ENCODE assay signal across 28 cellular contexts in the genomic region with DNA sequence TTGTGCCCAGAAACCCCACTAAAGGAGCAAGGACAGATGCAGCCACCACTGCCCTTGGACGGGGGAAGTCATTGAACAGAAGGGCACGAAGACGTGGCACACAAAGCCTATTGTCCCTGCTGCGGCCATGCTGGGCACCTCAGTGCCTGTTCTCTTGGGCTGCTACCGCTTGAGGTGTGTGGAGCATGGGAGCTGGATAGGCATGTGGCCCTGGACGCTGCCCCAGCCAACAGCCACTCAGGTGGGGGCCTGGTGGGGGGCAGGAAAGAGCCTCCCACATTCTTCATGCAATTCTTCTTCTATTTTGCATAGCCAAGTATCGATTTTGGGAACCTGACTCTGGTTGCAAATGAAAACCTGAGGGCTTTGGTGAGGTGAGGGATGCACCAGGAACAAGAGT.
"Had no signal": no experiment of that assay in that cellular context is flagged by ENCODE, and none has a peak within 500 bp of the region (broad histone marks: within the 10 kb centered on the region; RNA-seq: fewer than 3 reads in every experiment).

No MANE protein-coding gene starts in this region.

- DNase-seq: naive thymus-derived CD4-positive, alpha-beta T cell; natural killer cell; ovary; posterior cingulate gyrus; psoas muscle; right cardiac atrium; spleen; stimulated activated CD4-positive, alpha-beta T cell treated with anti-CD3 and anti-CD28 coated beads, Interleukin-12 subunit alpha, Interleukin-12 subunit beta, amount 100 ng/mL, for 4 hours; stimulated activated CD4-positive, alpha-beta T cell treated with anti-CD3 and anti-CD28 coated beads, Interleukin-1b, Interleukin-23, amount 100 ng/mL, for 48 hours; stimulated activated CD4-positive, alpha-beta T cell treated with anti-CD3 and anti-CD28 coated beads, Interleukin-4, amount 100 ng/mL, for 1 hour; stimulated activated CD4-positive, alpha-beta T cell treated with anti-CD3 and anti-CD28 coated beads, Interleukin-4, amount 100 ng/mL, for 4 hours; stimulated activated CD8-positive, alpha-beta memory T cell treated with anti-CD3 and anti-CD28 coated beads, Interleukin-4, amount 100 ng/mL, for 48 hours; stimulated activated naive CD4-positive, alpha-beta T cell; stimulated activated naive CD8-positive, alpha-beta T cell treated with anti-CD3 and anti-CD28 coated beads, Interleukin-15, amount 100 ng/mL, for 72 hours; stimulated activated naive CD8-positive, alpha-beta T cell treated with anti-CD3 and anti-CD28 coated beads, Interleukin-15, Interleukin-2, amounts not matched to agents 100 U/mL and 50 U/mL, for 24 hours; testis; tibial artery; transverse colon had no signal

- H3K27me3 Mint-ChIP-seq: progenitor cell of endocrine pancreas; stimulated activated memory B cell treated with anti-CD40 and anti-IgM and Interleukin-4, amounts not matched to agents 10 μg/mL and 1 μg/mL and 100 μg/mL, for 72 hours; stimulated activated naive CD8-positive, alpha-beta T cell treated with anti-CD3 and anti-CD28 coated beads, Interleukin-15, amount 100 ng/mL, for 72 hours had no signal

- H3K36me3 ChIP-seq: ovary, spleen, suprapubic skin, tibial artery, transverse colon, upper lobe of left lung, vagina had no signal

- H3K9me3 Mint-ChIP-seq: natural killer cell, nephron had no signal

- H3K4me1 Mint-ChIP-seq: naive thymus-derived CD4-positive, alpha-beta T cell; natural killer cell; stimulated activated memory B cell treated with anti-CD40 and anti-IgM and Interleukin-4, amounts not matched to agents 10 μg/mL and 1 μg/mL and 100 μg/mL, for 72 hours; stimulated activated naive CD8-positive, alpha-beta T cell treated with anti-CD3 and anti-CD28 coated beads, Interleukin-15, amount 100 ng/mL, for 72 hours had no signal

- H3K4me3 Mint-ChIP-seq: naive thymus-derived CD4-positive, alpha-beta T cell; natural killer cell; nephron; stimulated activated memory B cell treated with anti-CD40 and anti-IgM and Interleukin-4, amounts not matched to agents 10 μg/mL and 1 μg/mL and 100 μg/mL, for 72 hours; stimulated activated naive CD8-positive, alpha-beta T cell treated with anti-CD3 and anti-CD28 coated beads, Interleukin-15, amount 100 ng/mL, for 72 hours had no signal

- H2AFZ ChIP-seq: parathyroid adenoma had no signal

- H3K4me3 ChIP-seq: ovary, psoas muscle, skin epidermis, smooth muscle cell, spleen, suprapubic skin, testis, tibial artery, transverse colon, upper lobe of left lung, vagina had no signal

- H3K9ac ChIP-seq: parathyroid adenoma had no signal

- H3K27ac Mint-ChIP-seq: naive thymus-derived CD4-positive, alpha-beta T cell; natural killer cell; nephron; progenitor cell of endocrine pancreas; stimulated activated memory B cell treated with anti-CD40 and anti-IgM and Interleukin-4, amounts not matched to agents 10 μg/mL and 1 μg/mL and 100 μg/mL, for 72 hours; stimulated activated naive CD8-positive, alpha-beta T cell treated with anti-CD3 and anti-CD28 coated beads, Interleukin-15, amount 100 ng/mL, for 72 hours had no signal

- H3K79me2 ChIP-seq: parathyroid adenoma had no signal

- H3K27ac ChIP-seq: ovary, parathyroid adenoma, psoas muscle, skin epidermis, spleen, suprapubic skin, testis, tibial artery, transverse colon, upper lobe of left lung, vagina had no signal

- H3K36me3 Mint-ChIP-seq: naive thymus-derived CD4-positive, alpha-beta T cell; natural killer cell; stimulated activated memory B cell treated with anti-CD40 and anti-IgM and Interleukin-4, amounts not matched to agents 10 μg/mL and 1 μg/mL and 100 μg/mL, for 72 hours had no signal

- H3K27me3 ChIP-seq: ovary, spleen, suprapubic skin, testis, tibial artery, transverse colon, upper lobe of left lung, vagina had no signal

- ATAC-seq: naive thymus-derived CD4-positive, alpha-beta T cell; natural killer cell; psoas muscle; right cardiac atrium; sciatic nerve; stimulated activated memory B cell treated with anti-CD40 and anti-IgM and Interleukin-4, amounts not matched to agents 10 μg/mL and 1 μg/mL and 100 μg/mL, for 72 hours; stimulated activated naive CD8-positive, alpha-beta T cell treated with anti-CD3 and anti-CD28 coated beads, Interleukin-15, amount 100 ng/mL, for 72 hours; stimulated activated naive CD8-positive, alpha-beta T cell treated with anti-CD3 and anti-CD28 coated beads, Interleukin-15, Interleukin-2, amounts not matched to agents 100 U/mL and 50 U/mL, for 24 hours had no signal

- H3K9me3 ChIP-seq: ovary, psoas muscle, suprapubic skin, testis, transverse colon, vagina had no signal

- H3K4me1 ChIP-seq: parathyroid adenoma, psoas muscle, spleen, suprapubic skin, testis, tibial artery, transverse colon, upper lobe of left lung, vagina had no signal

- H3K4me2 ChIP-seq: smooth muscle cell had no signal
